ENCODE assay signal across 28 cellular contexts in the genomic region with DNA sequence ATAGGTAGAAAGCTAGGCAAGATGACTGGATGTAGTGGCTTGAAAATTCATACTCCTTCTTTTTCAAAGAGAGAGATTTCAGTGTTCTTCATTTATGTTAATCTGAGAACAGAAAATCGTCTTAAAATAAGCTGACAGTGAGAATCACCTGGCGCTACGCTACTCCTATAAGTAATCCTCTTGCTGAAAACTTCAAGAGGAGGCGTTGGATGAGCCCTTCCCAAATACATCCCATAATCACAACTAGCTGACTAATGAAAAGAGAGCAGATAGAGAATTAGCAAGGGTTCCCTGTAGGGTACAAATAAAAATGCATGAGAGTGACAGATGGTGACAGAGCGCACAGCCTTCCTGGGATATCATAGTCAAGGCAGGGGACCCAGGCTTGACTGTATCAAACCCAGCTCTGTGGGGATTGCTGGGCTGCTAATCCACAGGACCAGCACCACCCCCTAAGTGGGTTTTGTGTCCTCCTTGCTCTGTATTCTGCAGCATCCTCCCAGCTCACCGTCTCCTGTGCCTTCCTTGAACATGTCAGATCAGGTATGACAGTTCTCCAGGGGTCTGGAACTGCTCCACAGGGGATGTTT.
DNase-seq lines count a peak whose midpoint lies in the region; ATAC-seq, FAIRE-seq and TF ChIP-seq lines count a peak whose summit lies in the region.
"Had no signal": no experiment of that assay in that cellular context is flagged by ENCODE, and none has a peak within 500 bp of the region (broad histone marks: within the 10 kb centered on the region; RNA-seq: fewer than 3 reads in every experiment).

No MANE protein-coding gene starts in this region.

- H3K4me1 ChIP-seq in HepG2 (ENCODE audit: insufficient read depth, low read length) = no peaks in the 10 kb centered on the region
- H3K4me1 ChIP-seq: Caco-2 had no signal

- TF ChIP-seq RAD21 in HepG2 (CRISPR knock-in tag; IDR thresholded peaks at IDR 0.05) = no peak

- peaks cover 8% of the 10 kb centered on the region for H3K9me3 Mint-ChIP-seq in glutamatergic neuron (ENCODE audit: unreplicated experiment)
- H3K9me3 Mint-ChIP-seq in stimulated activated memory B cell treated with anti-CD40 and anti-IgM and Interleukin-4, amounts not matched to agents 10 μg/mL and 1 μg/mL and 100 μg/mL, for 72 hours = no peaks in the 10 kb centered on the region
- H3K9me3 Mint-ChIP-seq: HFFc6; T-helper 1 cell treated with Interleukin-12 subunit alpha and Interleukin-12 subunit beta and Interleukin-4 antibody, amounts not matched to agents 30 μg/mL and 1 μg/mL, for 36 hours had no signal

- H3K27ac ChIP-seq in HepG2 (ENCODE audit: extremely low read length, insufficient read depth, low read length) = no peak overlapping the region
- H3K27ac ChIP-seq: C4-2B, KMS-11, SK-N-MC had no signal

- intact Hi-C loops in HepG2 (cut with micrococcal nuclease; ENCODE audit: unreplicated experiment) = no loop called here

- no peaks in the 10 kb centered on the region for H3K36me3 Mint-ChIP-seq in glutamatergic neuron (ENCODE audit: unreplicated experiment)
- H3K36me3 Mint-ChIP-seq in stimulated activated memory B cell treated with anti-CD40 and anti-IgM and Interleukin-4, amounts not matched to agents 10 μg/mL and 1 μg/mL and 100 μg/mL, for 72 hours = no peaks in the 10 kb centered on the region
- H3K36me3 Mint-ChIP-seq: CD8-positive, alpha-beta T cell; IgD-negative memory B cell had no signal

- ATAC-seq in stimulated activated memory B cell treated with anti-CD40 and anti-IgM and Interleukin-4, amounts not matched to agents 10 μg/mL and 1 μg/mL and 100 μg/mL, for 72 hours = peak; percentile 16
- ATAC-seq in HepG2 (no peak), HG03457 (IDR thresholded peaks at IDR 0.05; ENCODE audit: unreplicated experiment) (no peak), HG02981 (IDR thresholded peaks at IDR 0.05; ENCODE audit: unreplicated experiment) (no peak)
- ATAC-seq: CD8-positive, alpha-beta T cell had no signal

- TF ChIP-seq CTCF in glutamatergic neuron (IDR thresholded peaks at IDR 0.05; ENCODE audit: partially characterized antibody, unreplicated experiment) (no peak), HepG2 (CRISPR knock-in tag; IDR thresholded peaks at IDR 0.05) (no peak)

- FAIRE-seq in HepG2 (lab: Jason Lieb, UNC) = no peak
- FAIRE-seq: RCC 7860 had no signal

- POLR2A ChIA-PET in HepG2 (lab: Yijun Ruan, JAX) = no interaction called here

- no peaks in the 10 kb centered on the region for H3K36me3 ChIP-seq in HepG2 (replicated peaks in 1 of 2; ENCODE audit: control insufficient read depth in 1 of 2, insufficient read depth in 2 of 2, low read length in 2 of 2)
- H3K36me3 ChIP-seq: HAP-1 had no signal

- H2AFZ ChIP-seq in HepG2 (ENCODE audit: low read length) = no peak overlapping the region

- no peaks in the 10 kb centered on the region for H4K20me1 ChIP-seq in HepG2 (ENCODE audit: insufficient read depth, low read length)

- no peak overlapping the region for H3K4me2 ChIP-seq in HepG2 (ENCODE audit: low read depth, low read length)
- H3K4me2 ChIP-seq: KMS-11 had no signal

- H3K27me3 Mint-ChIP-seq in glutamatergic neuron (ENCODE audit: unreplicated experiment) = peaks cover 5% of the 10 kb centered on the region
- H3K27me3 Mint-ChIP-seq in stimulated activated memory B cell treated with anti-CD40 and anti-IgM and Interleukin-4, amounts not matched to agents 10 μg/mL and 1 μg/mL and 100 μg/mL, for 72 hours = no peaks in the 10 kb centered on the region
- H3K27me3 Mint-ChIP-seq: B cell, IgD-negative memory B cell had no signal

- CTCF ChIA-PET in HepG2 (lab: Yijun Ruan, JAX; ENCODE audit: low intra/inter-chr PET ratio, low total read pairs) = no interaction called here

- BruUV-seq in HepG2 (replicated peaks; lab: Mats Ljungman, UMichigan) = no TSS peak

- no peak overlapping the region for H3K4me3 Mint-ChIP-seq in glutamatergic neuron (ENCODE audit: unreplicated experiment)
- no peak overlapping the region for H3K4me3 Mint-ChIP-seq in stimulated activated memory B cell treated with anti-CD40 and anti-IgM and Interleukin-4, amounts not matched to agents 10 μg/mL and 1 μg/mL and 100 μg/mL, for 72 hours
- H3K4me3 Mint-ChIP-seq: B cell; CD8-positive, alpha-beta T cell; HFFc6; IgD-negative memory B cell; T-helper 1 cell treated with Interleukin-12 subunit alpha and Interleukin-12 subunit beta and Interleukin-4 antibody, amounts not matched to agents 30 μg/mL and 1 μg/mL, for 36 hours had no signal

- TF ChIP-seq EP300 in HepG2 (IDR thresholded peaks at IDR 0.05; ENCODE audit: low read depth in 2 of 2, low read length in 2 of 2) (no peak), HepG2 (CRISPR knock-in tag; IDR thresholded peaks at IDR 0.05; ENCODE audit: borderline replicate concordance) (no peak)

- peak; percentile 73 for DNase-seq in NCI-H1694 treated with DMSO at 0.1 percent for 48 hours (lab: John Stamatoyannopoulos, UW)
- peak; percentile 96 for DNase-seq in NCI-H524 treated with DMSO at 0.1 percent for 48 hours (lab: John Stamatoyannopoulos, UW)
- no peak for DNase-seq in glutamatergic neuron
- DNase-seq in HepG2 (ENCODE audit: low spot score) = no peak
- DNase-seq: Caco-2; CD8-positive, alpha-beta T cell; DMS79 treated with DMSO at 0.1 percent for 48 hours; GOT3; HFFc6; NCI-H1048; NCI-H1417; NCI-H187; NCI-H2081 treated with DMSO at 0.1 percent for 48 hours; NCI-H446; NCI-H526 treated with DMSO at 0.1 percent for 48 hours; SIG-M5; SW 1271 had no signal

- no peaks in the 10 kb centered on the region for H3K9me3 ChIP-seq in HepG2 (ENCODE audit: low read length)
- H3K9me3 ChIP-seq: Caco-2, HAP-1 had no signal

- H3K79me2 ChIP-seq in HepG2 (ENCODE audit: insufficient read depth, low read length) = no peaks in the 10 kb centered on the region

- H3K4me3 ChIP-seq in HepG2 (replicated peaks in 1 of 3; ENCODE audit: insufficient read depth in 1 of 3, low read depth in 2 of 3, low read length in 3 of 3) = no peak overlapping the region
- H3K4me3 ChIP-seq: HAP-1, SK-N-MC had no signal

- TF ChIP-seq POLR2A in HepG2 (IDR thresholded peaks at IDR 0.05; ENCODE audit: insufficient read depth in 1 of 2, low read depth in 2 of 2, low read length in 2 of 2) = no peak

- H3K27me3 ChIP-seq in HepG2 (ENCODE audit: control insufficient read depth in 1 of 2, insufficient read depth in 2 of 2, low read length in 2 of 2) = peaks cover 0 to 6% of the 10 kb centered on the region in 2 experiments; a peak in 2 of 5 replicates

- in situ Hi-C loops in HepG2 (cut with HindIII; ENCODE audit: extremely low pct_ligation_motif_present, low pct_unique_long_range_greater_than_20kb) = no loop called here

- peak overlapping the region; percentile 50 for H3K27ac Mint-ChIP-seq in glutamatergic neuron (ENCODE audit: unreplicated experiment)
- no peak overlapping the region for H3K27ac Mint-ChIP-seq in stimulated activated memory B cell treated with anti-CD40 and anti-IgM and Interleukin-4, amounts not matched to agents 10 μg/mL and 1 μg/mL and 100 μg/mL, for 72 hours
- H3K27ac Mint-ChIP-seq: B cell; CD8-positive, alpha-beta T cell; HFFc6; IgD-negative memory B cell; T-helper 1 cell treated with Interleukin-12 subunit alpha and Interleukin-12 subunit beta and Interleukin-4 antibody, amounts not matched to agents 30 μg/mL and 1 μg/mL, for 36 hours had no signal

- H3K9ac ChIP-seq in HepG2 (ENCODE audit: insufficient read depth, low read depth, low read length) = no peak overlapping the region
- H3K9ac ChIP-seq: KMS-11 had no signal

- peaks cover 30% of the 10 kb centered on the region for H3K4me1 Mint-ChIP-seq in glutamatergic neuron (ENCODE audit: low read depth, unreplicated experiment)
- no peaks in the 10 kb centered on the region for H3K4me1 Mint-ChIP-seq in stimulated activated memory B cell treated with anti-CD40 and anti-IgM and Interleukin-4, amounts not matched to agents 10 μg/mL and 1 μg/mL and 100 μg/mL, for 72 hours
- H3K4me1 Mint-ChIP-seq: B cell, IgD-negative memory B cell had no signal

- WGBS in HepG2 (ENCODE audit: low lambda C conversion rate) = 30% methylated on average over 5 of the region's 6 CpGs

TF ChIP-seq in HepG2, 621 proteins besides CTCF, POLR2A, EP300 and RAD21 (continues in another document):
- TF ChIP-seq MIER3 (CRISPR knock-in tag; IDR thresholded peaks at IDR 0.05; ENCODE audit: borderline replicate concordance) (no peak), ZBTB14 (CRISPR knock-in tag; IDR thresholded peaks at IDR 0.05) (no peak), HNRNPUL1 (IDR thresholded peaks at IDR 0.05; ENCODE audit: low read depth, low read length) (no peak), CHCHD3 (CRISPR knock-in tag; IDR thresholded peaks at IDR 0.05) (no peak), KDM5B (CRISPR knock-in tag; IDR thresholded peaks at IDR 0.05; ENCODE audit: borderline replicate concordance) (no peak), ZNF619 (CRISPR knock-in tag; IDR thresholded peaks at IDR 0.05) (no peak), CBX1 (IDR thresholded peaks at IDR 0.05; ENCODE audit: low read depth) (no peak), CERS6 (CRISPR knock-in tag; IDR thresholded peaks at IDR 0.05) (no peak), TFDP2 (CRISPR knock-in tag; IDR thresholded peaks at IDR 0.05) (no peak)

Comparison
In these comparisons a context has a peak if more than half of its experiments do, and no peak if none do; other contexts are left out.
1. DNase-seq: peak in NCI-H1694 treated with DMSO at 0.1 percent for 48 hours (single experiment) and NCI-H524 treated with DMSO at 0.1 percent for 48 hours (single experiment); none in glutamatergic neuron (single experiment) and HepG2 (single experiment).